24 cellular contexts compared by ENCODE assay signal in genomic region chr2:8753609-8754008, GRCh38.
DNase-seq lines count a peak whose midpoint lies in the region; TF ChIP-seq lines count a peak whose summit lies in the region.
"Had no signal": no experiment of that assay in that cellular context is flagged by ENCODE, and none has a peak within 500 bp of the region (broad histone marks: within the 10 kb centered on the region; RNA-seq: fewer than 3 reads in every experiment).

No MANE protein-coding gene starts in this region.

- DNase-seq in NCI-H2227 (lab: John Stamatoyannopoulos, UW; ENCODE audit: unreplicated experiment), result peak; percentile 37
- no peak for DNase-seq in NCI-H2227 treated with DMSO at 0.1 percent for 48 hours (lab: John Stamatoyannopoulos, UW)
- peak; percentile 27 for DNase-seq in MM.1S
- peak; percentile 4 for DNase-seq in adipocyte (ENCODE audit: low read depth)
- DNase-seq in pons (ENCODE audit: low spot score), result peak; percentile 60
- no peak for DNase-seq in NCI-H345 (lab: John Stamatoyannopoulos, UW)
- DNase-seq in ovary, result no peak
- no peak for DNase-seq in HFFc6
- DNase-seq: activated CD4-positive, alpha-beta T cell treated with anti-CD3 and anti-CD28 coated beads for 36 hours; activated gamma-delta T cell; CD4-positive, CD25-positive, alpha-beta regulatory T cell; cortex of kidney; naive thymus-derived CD8-positive, alpha-beta T cell; NCI-H187 treated with DMSO at 0.1 percent for 48 hours; psoas muscle; SHP77; stimulated activated CD4-positive, alpha-beta T cell treated with anti-CD3 and anti-CD28 coated beads, Interleukin-12 subunit alpha, Interleukin-12 subunit beta, amount 100 ng/mL, for 4 hours; stimulated activated naive B cell treated with anti-CD40 and anti-IgM and Interleukin-4, amounts not matched to agents 10 μg/mL and 1 μg/mL and 100 μg/mL, for 72 hours; T1000; upper lobe of right lung had no signal

- TF ChIP-seq CTCF in MM.1S (IDR thresholded peaks at IDR 0.05; ENCODE audit: low read length) (no peak), ovary (IDR thresholded peaks at IDR 0.05) (no peak), HFFc6 (IDR thresholded peaks at IDR 0.05) (no peak)

- TF ChIP-seq EP300 in ovary (IDR thresholded peaks at IDR 0.05), result no peak

- no peaks in the 10 kb centered on the region; the same call in 1 of the 2 replicates for H3F3A ChIP-seq in MM.1S (ENCODE audit: insufficient read depth, low read length)

- H3K27me3 ChIP-seq in MM.1S (replicated peaks; ENCODE audit: insufficient read depth, low read length) (no peaks in the 10 kb centered on the region), adipocyte (replicated peaks; ENCODE audit: control insufficient read depth, insufficient read depth, low read length) (no peaks in the 10 kb centered on the region), ovary (no peaks in the 10 kb centered on the region)
- H3K27me3 ChIP-seq: upper lobe of right lung had no signal

- H3K27ac Mint-ChIP-seq in HFFc6, result no peak overlapping the region
- H3K27ac Mint-ChIP-seq: activated CD4-positive, alpha-beta T cell treated with anti-CD3 and anti-CD28 coated beads for 36 hours; CD4-positive, CD25-positive, alpha-beta regulatory T cell; GM23338; stimulated activated naive B cell treated with anti-CD40 and anti-IgM and Interleukin-4, amounts not matched to agents 10 μg/mL and 1 μg/mL and 100 μg/mL, for 72 hours had no signal

- H3K27ac ChIP-seq in MM.1S (ENCODE audit: low read length) (no peak overlapping the region), ovary (no peak overlapping the region)
- H3K27ac ChIP-seq: A549, KMS-11, psoas muscle, upper lobe of right lung had no signal

- H3K36me3 ChIP-seq in MM.1S (replicated peaks; ENCODE audit: insufficient read depth, low read length), result no peaks in the 10 kb centered on the region
- H3K36me3 ChIP-seq in adipocyte (ENCODE audit: control insufficient read depth, insufficient read depth, low read length, severe bottlenecking), result peaks cover 36% of the 10 kb centered on the region
- no peaks in the 10 kb centered on the region for H3K36me3 ChIP-seq in ovary

- no peak overlapping the region for H3K4me2 ChIP-seq in MM.1S (ENCODE audit: low read depth, low read length)
- H3K4me2 ChIP-seq: A549, GM23338, KMS-11 had no signal

- H3K36me3 Mint-ChIP-seq in HFFc6 (ENCODE audit: low read depth), result peaks cover 24% of the 10 kb centered on the region

- no peak for TF ChIP-seq POLR2A in ovary (IDR thresholded peaks at IDR 0.05)

- intact Hi-C loops in ovary (cut with DNase I), result no loop called here

- H3K4me3 ChIP-seq in MM.1S (ENCODE audit: low read length) (no peak overlapping the region), adipocyte (ENCODE audit: low read length) (no peak overlapping the region), ovary (no peak overlapping the region)
- H3K4me3 ChIP-seq: A549, GM23338, lung, psoas muscle, upper lobe of right lung had no signal

- H4K20me1 ChIP-seq in MM.1S (ENCODE audit: insufficient read depth, low read length), result no peaks in the 10 kb centered on the region

- no peaks in the 10 kb centered on the region; the same call in 1 of the 2 replicates for H3K27me3 Mint-ChIP-seq in HFFc6 (ENCODE audit: insufficient read depth)
- H3K27me3 Mint-ChIP-seq: activated CD4-positive, alpha-beta T cell treated with anti-CD3 and anti-CD28 coated beads for 36 hours; CD4-positive, CD25-positive, alpha-beta regulatory T cell; naive thymus-derived CD8-positive, alpha-beta T cell; stimulated activated naive B cell treated with anti-CD40 and anti-IgM and Interleukin-4, amounts not matched to agents 10 μg/mL and 1 μg/mL and 100 μg/mL, for 72 hours had no signal

- H3K4me1 ChIP-seq in MM.1S (ENCODE audit: low read length) (peaks cover 19% of the 10 kb centered on the region), adipocyte (ENCODE audit: control insufficient read depth, insufficient read depth, low read length) (peaks cover 24% of the 10 kb centered on the region), ovary (ENCODE audit: insufficient read depth) (peaks cover 2% of the 10 kb centered on the region)
- H3K4me1 ChIP-seq: A549, upper lobe of right lung had no signal

- no peak overlapping the region for H2AFZ ChIP-seq in MM.1S (ENCODE audit: low read length)
- H2AFZ ChIP-seq: GM23338 had no signal

- peaks cover 23% of the 10 kb centered on the region for H3K4me1 Mint-ChIP-seq in HFFc6 (ENCODE audit: low read depth)
- H3K4me1 Mint-ChIP-seq: GM23338; stimulated activated naive B cell treated with anti-CD40 and anti-IgM and Interleukin-4, amounts not matched to agents 10 μg/mL and 1 μg/mL and 100 μg/mL, for 72 hours had no signal

- H3K9ac ChIP-seq in MM.1S (ENCODE audit: low read length) (no peak overlapping the region), adipocyte (ENCODE audit: low read length) (no peak overlapping the region)
- H3K9ac ChIP-seq: KMS-11 had no signal

- H3K9me3 ChIP-seq in MM.1S (replicated peaks; ENCODE audit: insufficient read depth, low read length) (no peaks in the 10 kb centered on the region), adipocyte (ENCODE audit: control insufficient read depth, low read length) (peaks cover 15% of the 10 kb centered on the region), ovary (peaks cover 0 to 6% of the 10 kb centered on the region in 2 donors)
- H3K9me3 ChIP-seq: upper lobe of right lung had no signal

- no peaks in the 10 kb centered on the region for H3K9me2 ChIP-seq in MM.1S (replicated peaks; ENCODE audit: insufficient read depth, low read length)

- H3K4me3 Mint-ChIP-seq in HFFc6, result no peak overlapping the region
- H3K4me3 Mint-ChIP-seq: activated CD4-positive, alpha-beta T cell treated with anti-CD3 and anti-CD28 coated beads for 36 hours; CD4-positive, CD25-positive, alpha-beta regulatory T cell; GM23338; naive thymus-derived CD8-positive, alpha-beta T cell; stimulated activated naive B cell treated with anti-CD40 and anti-IgM and Interleukin-4, amounts not matched to agents 10 μg/mL and 1 μg/mL and 100 μg/mL, for 72 hours had no signal

- WGBS in ovary, 3 donors, result 71 to 83% (median 83%) methylated on average over 3 of the region's 3 CpGs

- H3K9me3 Mint-ChIP-seq in HFFc6, result peaks cover 22% of the 10 kb centered on the region

- H3K79me2 ChIP-seq in MM.1S (ENCODE audit: low read length), result no peaks in the 10 kb centered on the region

Comparison
In these comparisons a context has a peak if more than half of its experiments do, and no peak if none do; other contexts are left out.
1. DNase-seq: peak in NCI-H2227 (single experiment), MM.1S (single experiment), adipocyte (single experiment) and pons (single experiment); none in NCI-H2227 treated with DMSO at 0.1 percent for 48 hours (single experiment), NCI-H345 (single experiment), ovary (0 of 5) and HFFc6 (single experiment).